In genomic region chr14:59918824-59919581, GRCh38 we compare ENCODE assay signal across 9 cellular contexts. TPM values are rescaled to one million over a fixed set of nuclear protein-coding genes. Genes with fewer than 3 reads are reported as not detected.
DNase-seq lines count a peak whose midpoint lies in the region; ATAC-seq, FAIRE-seq and TF ChIP-seq lines count a peak whose summit lies in the region.
"Had no signal": no experiment of that assay in that cellular context is flagged by ENCODE, and none has a peak within 500 bp of the region (broad histone marks: within the 10 kb centered on the region; RNA-seq: fewer than 3 reads in every experiment).

No MANE protein-coding gene starts in this region.

- H3K4me1 Mint-ChIP-seq in naive thymus-derived CD4-positive, alpha-beta T cell = peaks cover 0 to 19% (median 8%) of the 10 kb centered on the region in 7 donors

- FAIRE-seq in GM19239 (lab: Jason Lieb, UNC) = peak; percentile 4

- intact Hi-C loops in naive thymus-derived CD4-positive, alpha-beta T cell (cut with micrococcal nuclease) = loop anchor here in 1 of 2 donors (2.0 to 5.0 kb wide), 3 partner anchors 332 to 792 kb away; partner anchors contain the start of gene DAAM1

- peak overlapping the region; percentile 78 for H3K4me3 ChIP-seq in WERI-Rb-1 (ENCODE audit: low read depth, low read length)
- H3K4me3 ChIP-seq in fibroblast of mammary gland (ENCODE audit: control insufficient read depth, low read depth, low read length) = peak overlapping the region; percentile 34
- peak overlapping the region; percentile 47 for H3K4me3 ChIP-seq in naive thymus-derived CD4-positive, alpha-beta T cell (ENCODE audit: low read length)

- ATAC-seq in naive thymus-derived CD4-positive, alpha-beta T cell = peak; percentile 54
- ATAC-seq in GM18861 (IDR thresholded peaks at IDR 0.05; ENCODE audit: unreplicated experiment) = no peak

- no peak overlapping the region for H3K27ac Mint-ChIP-seq in naive thymus-derived CD4-positive, alpha-beta T cell

- H3K9me3 Mint-ChIP-seq in naive thymus-derived CD4-positive, alpha-beta T cell = peaks cover 0 to 13% (median 2%) of the 10 kb centered on the region in 11 donors

- peak overlapping the region; percentile 47 to 81 (median 76) for H3K4me3 Mint-ChIP-seq in naive thymus-derived CD4-positive, alpha-beta T cell

- peaks cover 34 to 65% (median 56%) of the 10 kb centered on the region in 5 donors for H3K27me3 Mint-ChIP-seq in naive thymus-derived CD4-positive, alpha-beta T cell

- 0 out of 2 replicates have a peak, but pooled peaks have one; percentile 6 for TF ChIP-seq CTCF in WERI-Rb-1 (IDR thresholded peaks at IDR 0.05; ENCODE audit: low read depth, low read length)
- peak; percentile 51 for TF ChIP-seq CTCF in fibroblast of mammary gland (conservative IDR thresholded peaks at IDR 0.05; ENCODE audit: control insufficient read depth, insufficient read depth, low read depth, low read length)

- peaks cover 0 to 4% (median 0%) of the 10 kb centered on the region in 5 donors for H3K36me3 Mint-ChIP-seq in naive thymus-derived CD4-positive, alpha-beta T cell

- POLR2A ChIA-PET in naive thymus-derived CD4-positive, alpha-beta T cell (lab: Charles Lee) = no interaction called here

- no peaks in the 10 kb centered on the region for H3K9me3 ChIP-seq in WERI-Rb-1 (ENCODE audit: severe bottlenecking)
- no peaks in the 10 kb centered on the region for H3K9me3 ChIP-seq in naive thymus-derived CD4-positive, alpha-beta T cell (ENCODE audit: control insufficient read depth in 2 of 3, low read length in 3 of 3)

- peak overlapping the region; percentile 80 for H3K27ac ChIP-seq in WERI-Rb-1
- no peak overlapping the region for H3K27ac ChIP-seq in naive thymus-derived CD4-positive, alpha-beta T cell (ENCODE audit: low read depth, low read length)

- no peaks in the 10 kb centered on the region for H3K36me3 ChIP-seq in WERI-Rb-1
- H3K36me3 ChIP-seq in naive thymus-derived CD4-positive, alpha-beta T cell (ENCODE audit: control insufficient read depth in 2 of 3, insufficient read depth in 3 of 3, low read length in 3 of 3) = no peaks in the 10 kb centered on the region

- no peaks in the 10 kb centered on the region for H3K27me3 ChIP-seq in WERI-Rb-1 (ENCODE audit: insufficient read depth, low read depth, severe bottlenecking)
- peaks cover 0 to 3% of the 10 kb centered on the region in 2 donors for H3K27me3 ChIP-seq in naive thymus-derived CD4-positive, alpha-beta T cell (ENCODE audit: control insufficient read depth in 2 of 2, insufficient read depth in 2 of 2, low read length in 2 of 2)

- DNase-seq in COLO668 (lab: John Stamatoyannopoulos, UW; ENCODE audit: unreplicated experiment) (peak; percentile 48), GM19239 (ENCODE audit: insufficient read length, low spot score) (no peak), NAMALWA (ENCODE audit: low spot score) (peak; percentile 5), WERI-Rb-1 (peak; percentile 37), fibroblast of mammary gland (ENCODE audit: low read depth) (peak; percentile 49), mucosa of gallbladder (ENCODE audit: low spot score) (no peak)
- DNase-seq in naive thymus-derived CD4-positive, alpha-beta T cell = peak in 4 of 9 donors; percentile 7 to 23 (median 19)

- CTCF ChIA-PET in naive thymus-derived CD4-positive, alpha-beta T cell (lab: Charles Lee) = no interaction called here

- peaks cover 3 to 7% of the 10 kb centered on the region in 2 donors for H3K4me1 ChIP-seq in naive thymus-derived CD4-positive, alpha-beta T cell (ENCODE audit: control insufficient read depth in 2 of 2, insufficient read depth in 2 of 2, low read length in 2 of 2)

RNA-seq across cellular contexts. Expression of gene LRRC9, which starts 0.9 kb away (rescaled TPM):
- total RNA-seq in naive thymus-derived CD4-positive, alpha-beta T cell = not detected
- not detected for polyA plus RNA-seq in naive thymus-derived CD4-positive, alpha-beta T cell
- total RNA-seq in mucosa of gallbladder = 0.37 TPM
- total RNA-seq: T-helper 2 cell treated with Interferon-gamma antibody and Interleukin-4, amounts not matched to agents 100 ng/mL and 5 ng/mL, for 36 hours had no signal

RNA-seq across cellular contexts. Expression of gene RTN1, which starts 48.4 kb away (rescaled TPM):
- 1 to 10 TPM in 2 of 5 experiments, under 1 TPM in 2, not detected in 1; 0.24 to 9.4 (median 0.77) TPM for total RNA-seq in naive thymus-derived CD4-positive, alpha-beta T cell
- not detected for polyA plus RNA-seq in naive thymus-derived CD4-positive, alpha-beta T cell
- 46.0 TPM for total RNA-seq in mucosa of gallbladder
- total RNA-seq: T-helper 2 cell treated with Interferon-gamma antibody and Interleukin-4, amounts not matched to agents 100 ng/mL and 5 ng/mL, for 36 hours had no signal

Comparison
In these comparisons a context has a peak if more than half of its experiments do, and no peak if none do; other contexts are left out.
1. DNase-seq: peak in COLO668 (single experiment), NAMALWA (single experiment), WERI-Rb-1 (single experiment) and fibroblast of mammary gland (single experiment); none in GM19239 (single experiment) and mucosa of gallbladder (single experiment).
2. Peak in every context shown above with its lines, with median percentiles within 50 percentile points of each other: H3K4me3 ChIP-seq.